In the genomic region with DNA sequence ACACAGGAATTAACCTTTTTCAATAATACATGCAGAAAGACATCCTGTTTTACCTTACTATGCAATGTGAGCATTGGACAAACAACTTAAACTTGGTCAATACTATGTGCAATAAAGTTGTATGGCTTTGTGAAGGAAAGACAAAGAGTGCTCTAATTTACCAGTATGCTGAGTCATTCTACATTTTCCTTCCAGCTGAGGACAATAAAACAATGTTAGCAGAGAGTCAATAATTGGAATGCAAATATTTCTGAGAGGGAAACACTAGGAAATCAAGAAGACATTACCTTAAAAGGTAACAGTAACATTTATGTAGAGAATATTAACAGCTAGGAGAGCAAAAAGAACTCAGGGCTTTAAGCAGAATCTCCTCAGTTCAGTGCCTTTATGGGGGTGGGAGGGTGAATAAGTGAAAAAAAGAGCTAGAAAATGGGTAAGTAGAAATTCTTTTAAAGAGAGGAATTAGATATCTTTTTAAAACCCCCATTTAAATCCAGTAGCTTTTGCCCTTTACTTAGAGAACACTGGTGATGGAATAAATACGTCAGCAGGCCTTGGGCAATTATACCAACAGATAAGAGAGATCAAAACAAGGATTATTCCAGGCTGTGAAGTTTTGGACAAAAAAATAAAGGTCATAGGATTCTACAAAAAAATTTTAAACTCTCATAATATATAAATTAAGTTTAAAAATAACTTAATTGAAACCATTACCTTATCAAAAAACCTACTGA, we compare ENCODE assay signal across 11 cellular contexts. TPM values are rescaled to one million over a fixed set of nuclear protein-coding genes. Genes with fewer than 3 reads are reported as not detected.
DNase-seq lines count a peak whose midpoint lies in the region; ATAC-seq, FAIRE-seq and TF ChIP-seq lines count a peak whose summit lies in the region.
"Had no signal": no experiment of that assay in that cellular context is flagged by ENCODE, and none has a peak within 500 bp of the region (broad histone marks: within the 10 kb centered on the region; RNA-seq: fewer than 3 reads in every experiment).

No MANE protein-coding gene starts in this region.

- no peak overlapping the region for H3K9ac ChIP-seq in keratinocyte (ENCODE audit: control insufficient read depth, extremely low read depth, insufficient read depth, low read length)

- no peaks in the 10 kb centered on the region for H4K20me1 ChIP-seq in keratinocyte (ENCODE audit: control insufficient read depth, extremely low read depth, insufficient read depth, low read length)

- TF ChIP-seq EP300 in A549 (IDR thresholded peaks at IDR 0.05): no peak

- H3K4me3 ChIP-seq in A549 (no peak overlapping the region), keratinocyte (ENCODE audit: control insufficient read depth in 2 of 3, extremely low read depth in 1 of 3, insufficient read depth in 2 of 3, low read depth in 1 of 3, low read length in 3 of 3) (no peak overlapping the region)
- H3K4me3 ChIP-seq: cardiac muscle cell had no signal

- H3K36me3 ChIP-seq in keratinocyte (ENCODE audit: control insufficient read depth in 2 of 2, extremely low read depth in 1 of 2, insufficient read depth in 2 of 2, low read length in 2 of 2): peaks cover 0 to 5% of the 10 kb centered on the region in 2 experiments
- H3K36me3 ChIP-seq: cardiac muscle cell had no signal

- no peak overlapping the region for H3K4me3 Mint-ChIP-seq in WTC11
- H3K4me3 Mint-ChIP-seq: CD8-positive, alpha-beta memory T cell had no signal

- H3K79me2 ChIP-seq in keratinocyte (ENCODE audit: control insufficient read depth, insufficient read depth, low read length): no peaks in the 10 kb centered on the region

- CTCF ChIA-PET in A549 (lab: Yijun Ruan, JAX): interaction anchor here (0.7 to 2.2 kb wide), 2 partner anchors 13 to 101 kb away, joined by 3 to 8 read pairs; no protein-coding TSS in a partner anchor
- CTCF ChIA-PET in WTC11 (lab: Charles Lee): no interaction called here

- no peak overlapping the region for H2AFZ ChIP-seq in keratinocyte (ENCODE audit: control insufficient read depth, low read length)

- peaks cover 4% of the 10 kb centered on the region for H3K36me3 Mint-ChIP-seq in WTC11

- FAIRE-seq in A549 (lab: Jason Lieb, UNC) (peak; percentile 89), keratinocyte (lab: Jason Lieb, UNC) (peak; percentile 73)

- TF ChIP-seq CTCF in A549 (IDR thresholded peaks at IDR 0.05) (no peak), WTC11 (IDR thresholded peaks at IDR 0.05) (no peak), keratinocyte (optimal IDR thresholded peaks at IDR 0.05 in 1 of 3, IDR thresholded peaks at IDR 0.05 in 1 of 3, conservative IDR thresholded peaks at IDR 0.05 in 1 of 3; ENCODE audit: extremely low read depth in 1 of 3, insufficient read depth in 2 of 3, low read length in 3 of 3) (no peak)

- peak overlapping the region; percentile 90 for H3K27ac Mint-ChIP-seq in WTC11

- no peaks in the 10 kb centered on the region for H3K27me3 Mint-ChIP-seq in WTC11 (ENCODE audit: low read depth)
- H3K27me3 Mint-ChIP-seq: CD8-positive, alpha-beta memory T cell had no signal

- H3K27ac ChIP-seq in A549 (peak overlapping the region; percentile 79 to 86), keratinocyte (ENCODE audit: control insufficient read depth, insufficient read depth, low read length) (no peak overlapping the region)
- H3K27ac ChIP-seq: cardiac muscle cell had no signal

- H3K9me3 Mint-ChIP-seq in WTC11: 0 out of 2 replicates have a peak, but pooled peaks cover 4% of the 10 kb centered on the region
- H3K9me3 Mint-ChIP-seq: CD8-positive, alpha-beta memory T cell had no signal

- ATAC-seq in A549: peak in 1 of 2 experiments; percentile 85; a peak in 3 of 6 replicates
- ATAC-seq in WTC11: no peak
- no peak for ATAC-seq in left ventricle myocardium superior
- ATAC-seq in HG02884 (IDR thresholded peaks at IDR 0.05; ENCODE audit: unreplicated experiment): no peak
- ATAC-seq in HG02763 (IDR thresholded peaks at IDR 0.05; ENCODE audit: unreplicated experiment): no peak

- intact Hi-C loops in left ventricle myocardium superior (cut with micrococcal nuclease): no loop called here

- peak in 1 of 2 experiments; percentile 71 for DNase-seq in A549 (ENCODE audit: low read depth in 1 of 2, low spot score in 1 of 2)
- DNase-seq in HT-29 (ENCODE audit: low spot score): peak; percentile 78
- DNase-seq in WTC11 (ENCODE audit: low spot score): no peak
- DNase-seq in keratinocyte (ENCODE audit: low read depth, low spot score): no peak
- DNase-seq in left ventricle myocardium superior: no peak
- no peak for DNase-seq in CD1c-positive myeloid dendritic cell (ENCODE audit: extremely low spot score)
- DNase-seq: CD8-positive, alpha-beta memory T cell; T-helper 9 cell had no signal

- dilution Hi-C loops in keratinocyte (cut with MboI; ENCODE audit: extremely low pct_ligation_motif_present, low sequenced_read_pairs): no loop called here

- TF ChIP-seq RAD21 in A549 (conservative IDR thresholded peaks at IDR 0.05 in 1 of 2, IDR thresholded peaks at IDR 0.05 in 1 of 2): no peak

- H3K27me3 ChIP-seq in keratinocyte (ENCODE audit: control insufficient read depth, extremely low read depth, insufficient read depth, low read length): no peaks in the 10 kb centered on the region
- H3K27me3 ChIP-seq: cardiac muscle cell had no signal

- H3K4me1 Mint-ChIP-seq in WTC11: peaks cover 50% of the 10 kb centered on the region
- H3K4me1 Mint-ChIP-seq: CD8-positive, alpha-beta memory T cell had no signal

- 89% methylated on average over 1 of the region's 1 CpG for WGBS in A549 (ENCODE audit: missing lambda C conversion rate)

- H3K9me3 ChIP-seq in A549 (no peaks in the 10 kb centered on the region), keratinocyte (ENCODE audit: control insufficient read depth, low read depth, low read length) (no peaks in the 10 kb centered on the region)

- H3K4me2 ChIP-seq in A549 (peak overlapping the region; percentile 54), keratinocyte (ENCODE audit: control insufficient read depth, extremely low read depth, insufficient read depth, low read depth, low read length) (no peak overlapping the region)

- TF ChIP-seq POLR2A in A549 (IDR thresholded peaks at IDR 0.05; ENCODE audit: low read length): no peak

- POLR2A ChIA-PET in A549 (lab: Yijun Ruan, JAX): interaction anchor here (1.6 kb wide), 1 partner anchor 15 kb away, joined by 5 read pairs; no protein-coding TSS in a partner anchor
- POLR2A ChIA-PET in WTC11 (lab: Charles Lee): no interaction called here

- H3K9me1 ChIP-seq in keratinocyte (ENCODE audit: control insufficient read depth, extremely low read depth, insufficient read depth, low read length): no peaks in the 10 kb centered on the region

- H3K4me1 ChIP-seq in A549 (peaks cover 38% of the 10 kb centered on the region), keratinocyte (ENCODE audit: control insufficient read depth, extremely low read depth, insufficient read depth, low read length) (peaks cover 5% of the 10 kb centered on the region)

RNA-seq across cellular contexts. Expression of a gene that starts 11.6 kb away (rescaled TPM):
- polyA plus RNA-seq in A549 (2011; rRNA removed) (101 and 141 TPM in 2 replicates), A549 (2017; fragmentation: RNase III; extraction: RNeasy Plus Mini Kit Qiagen cat#74134 plus additional on column Dnase treatment) (35.1 to 48.8 TPM (median 46.1 TPM) in 3 replicates), keratinocyte (0.02 to 0.30 TPM in 2 of 3 replicates, not detected in the other)
- 19.8 and 26.4 TPM in 2 replicates for polyA plus RNA-seq in A549 (2012; cell fraction: cytosol; rRNA removed)
- 21.9 and 30.8 TPM in 2 replicates for polyA plus RNA-seq in A549 (2012; cell fraction: nucleus; rRNA removed)
- 62.5 and 91.7 TPM in 2 replicates for polyA minus RNA-seq in A549 (2011; rRNA and poly(A)+ RNA removed)
- total RNA-seq in HT-29 (2014; rRNA removed; shearing (Covaris generic)): 17.6 and 20.7 TPM in 2 replicates
- total RNA-seq in WTC11 (2021) (0.39 to 1.5 TPM (median 0.44 TPM) in 3 replicates), left ventricle myocardium superior (not detected)
- polyA plus RNA-seq in keratinocyte (2011; ENCODE audit: low read depth): not detected
- not detected in 2 replicates for polyA plus RNA-seq in keratinocyte (2011; cell fraction: cytosol; rRNA removed)
- polyA plus RNA-seq in keratinocyte (2011; cell fraction: nucleus; rRNA removed): 0.40 and 1.3 TPM in 2 replicates
- 0.93 TPM in 1 of 2 replicates, not detected in the other for polyA plus RNA-seq in keratinocyte (2012; ENCODE audit: low replicate concordance)
- polyA minus RNA-seq in keratinocyte: 0.79 to 1.6 TPM in 2 of 3 replicates, not detected in the other
- not detected for polyA minus RNA-seq in keratinocyte (2011; cell fraction: cytosol; rRNA and poly(A)+ RNA removed)
- 0.84 and 1.2 TPM in 2 replicates for polyA minus RNA-seq in keratinocyte (2011; cell fraction: nucleus; rRNA and poly(A)+ RNA removed)
- total RNA-seq: cardiac muscle cell had no signal
- polyA plus RNA-seq: cardiac muscle cell; CD8-positive, alpha-beta memory T cell had no signal

RNA-seq across cellular contexts. Expression of a gene that starts 48.7 kb away (rescaled TPM):
- 14.0 and 17.6 TPM in 2 replicates for polyA plus RNA-seq in A549 (2011; rRNA removed)
- polyA plus RNA-seq in A549 (2012; cell fraction: cytosol; rRNA removed): 2.4 and 2.7 TPM in 2 replicates
- 0.94 and 1.8 TPM in 2 replicates for polyA plus RNA-seq in A549 (2012; cell fraction: nucleus; rRNA removed)
- 28.2 to 31.7 TPM (median 29.0 TPM) in 3 replicates for polyA plus RNA-seq in A549 (2017; fragmentation: RNase III; extraction: RNeasy Plus Mini Kit Qiagen cat#74134 plus additional on column Dnase treatment)
- 3.8 and 5.8 TPM in 2 replicates for polyA minus RNA-seq in A549 (2011; rRNA and poly(A)+ RNA removed)
- total RNA-seq in HT-29 (2014; rRNA removed; shearing (Covaris generic)): 6.8 and 13.3 TPM in 2 replicates
- 15.0 to 18.2 TPM (median 16.6 TPM) in 3 replicates for total RNA-seq in WTC11 (2021)
- polyA plus RNA-seq in keratinocyte: 7.6 to 13.4 TPM (median 8.2 TPM) in 3 replicates
- 11.6 TPM for polyA plus RNA-seq in keratinocyte (2011; ENCODE audit: low read depth)
- 6.6 and 13.2 TPM in 2 replicates for polyA plus RNA-seq in keratinocyte (2011; cell fraction: cytosol; rRNA removed)
- polyA plus RNA-seq in keratinocyte (2011; cell fraction: nucleus; rRNA removed): 6.6 and 8.3 TPM in 2 replicates
- 16.7 and 19.5 TPM in 2 replicates for polyA plus RNA-seq in keratinocyte (2012; ENCODE audit: low replicate concordance)
- polyA minus RNA-seq in keratinocyte: 2.9 to 15.6 TPM (median 10.7 TPM) in 3 replicates
- 5.8 TPM for polyA minus RNA-seq in keratinocyte (2011; cell fraction: cytosol; rRNA and poly(A)+ RNA removed)
- 3.4 and 8.5 TPM in 2 replicates for polyA minus RNA-seq in keratinocyte (2011; cell fraction: nucleus; rRNA and poly(A)+ RNA removed)
- total RNA-seq in left ventricle myocardium superior: 19.4 TPM

RNA-seq across cellular contexts. Expression of a gene that starts 48.9 kb away (rescaled TPM):
- polyA plus RNA-seq in A549 (2011; rRNA removed): 20.0 and 26.8 TPM in 2 replicates
- polyA plus RNA-seq in A549 (2012; cell fraction: cytosol; rRNA removed): 8.2 and 8.5 TPM in 2 replicates
- polyA plus RNA-seq in A549 (2012; cell fraction: nucleus; rRNA removed): 4.9 and 7.4 TPM in 2 replicates
- 16.4 to 19.7 TPM (median 18.6 TPM) in 3 replicates for polyA plus RNA-seq in A549 (2017; fragmentation: RNase III; extraction: RNeasy Plus Mini Kit Qiagen cat#74134 plus additional on column Dnase treatment)
- 30.5 and 31.9 TPM in 2 replicates for polyA minus RNA-seq in A549 (2011; rRNA and poly(A)+ RNA removed)
- total RNA-seq in HT-29 (2014; rRNA removed; shearing (Covaris generic)): 7.3 and 8.9 TPM in 2 replicates
- total RNA-seq in WTC11 (2021): 64.5 to 78.0 TPM (median 72.4 TPM) in 3 replicates
- polyA plus RNA-seq in keratinocyte: 8.3 to 14.8 TPM (median 13.2 TPM) in 3 replicates
- polyA plus RNA-seq in keratinocyte (2011; ENCODE audit: low read depth): 5.6 TPM
- 6.9 and 10.4 TPM in 2 replicates for polyA plus RNA-seq in keratinocyte (2011; cell fraction: cytosol; rRNA removed)
- polyA plus RNA-seq in keratinocyte (2011; cell fraction: nucleus; rRNA removed): 12.7 and 17.7 TPM in 2 replicates
- 8.3 and 9.1 TPM in 2 replicates for polyA plus RNA-seq in keratinocyte (2012; ENCODE audit: low replicate concordance)
- 15.0 to 19.4 TPM (median 16.6 TPM) in 3 replicates for polyA minus RNA-seq in keratinocyte
- polyA minus RNA-seq in keratinocyte (2011; cell fraction: cytosol; rRNA and poly(A)+ RNA removed): 6.5 TPM
- 7.6 and 12.0 TPM in 2 replicates for polyA minus RNA-seq in keratinocyte (2011; cell fraction: nucleus; rRNA and poly(A)+ RNA removed)
- total RNA-seq in left ventricle myocardium superior: 11.4 TPM
